ENCODE assay signal across 8 cellular contexts in the genomic region with DNA sequence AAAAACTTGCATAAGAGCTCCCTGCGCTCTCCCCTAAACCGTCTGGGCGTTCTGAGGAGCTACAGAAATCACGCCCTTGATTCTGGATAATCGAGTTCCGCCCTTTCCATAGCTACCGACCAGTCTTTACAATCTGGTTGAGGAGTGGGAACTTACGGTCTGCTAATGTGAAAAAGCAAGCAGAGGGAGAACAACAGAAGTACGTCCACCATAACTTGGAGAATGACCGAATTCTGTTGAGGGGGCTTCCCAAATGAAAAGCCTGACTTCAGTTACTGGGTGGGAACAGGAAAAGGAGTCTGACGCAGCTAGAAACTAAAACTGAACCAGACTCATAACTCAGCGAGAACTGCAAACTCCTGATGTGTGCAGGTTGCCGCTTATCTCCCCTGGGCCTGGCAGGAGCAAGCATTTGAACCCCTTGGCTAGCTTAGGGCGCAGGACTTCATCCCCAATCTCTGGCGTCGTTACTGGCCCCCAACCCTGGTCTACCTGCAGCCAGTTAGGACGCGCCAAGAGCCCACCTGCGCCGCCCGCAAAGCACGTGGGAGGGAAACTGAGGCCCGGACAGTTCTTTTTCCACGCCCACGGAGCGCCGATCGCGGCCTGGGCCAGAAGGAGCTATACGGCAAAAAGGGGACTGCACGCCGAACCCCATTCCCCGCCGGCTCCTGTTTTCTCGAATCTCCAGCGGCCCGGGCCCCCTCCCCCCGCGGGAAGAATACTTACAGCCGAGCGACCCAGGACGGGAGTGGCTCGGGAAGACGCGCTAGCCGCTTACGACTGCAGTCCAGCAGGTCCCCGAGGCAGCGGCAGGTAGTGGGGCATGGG. TPM values are rescaled to one million over a fixed set of nuclear protein-coding genes. Genes with fewer than 3 reads are reported as not detected.
DNase-seq lines count a peak whose midpoint lies in the region; ATAC-seq and TF ChIP-seq lines count a peak whose summit lies in the region.

No MANE protein-coding gene starts in this region.

- DNase-seq in NCI-H1417 (lab: John Stamatoyannopoulos, UW) (peak; percentile 74 to 88 (median 88)), NCI-H1417 treated with DMSO at 0.1 percent for 48 hours (lab: John Stamatoyannopoulos, UW) (no peak), right atrium auricular region (ENCODE audit: low spot score) (no peak), retinal pigment epithelial cell (ENCODE audit: low read depth) (no peak), Kasumi-1 (lab: John Stamatoyannopoulos, UW) (no peak)
- DNase-seq in activated T-helper 1 cell treated with anti-CD3 and anti-CD28 coated beads, Interleukin-12 subunit alpha, Interleukin-12 subunit beta, Interleukin-2, Interleukin-4 antibody, amounts not matched to agents 30 ng/mL and 10 ng/mL and 1 ng/mL, durations not matched to agents 14 hours and 24 hours and 36 hours (ENCODE audit: low spot score), result no peak

- ATAC-seq in HG03575 (IDR thresholded peaks at IDR 0.05; ENCODE audit: extremely low read depth, insufficient number of reproducible peaks, low FRiP score, unreplicated experiment) (peak; percentile 8), HG02970 (IDR thresholded peaks at IDR 0.05; ENCODE audit: low FRiP score, unreplicated experiment) (no peak)

- H3K27ac Mint-ChIP-seq in activated T-helper 1 cell treated with anti-CD3 and anti-CD28 coated beads, Interleukin-12 subunit alpha, Interleukin-12 subunit beta, Interleukin-2, Interleukin-4 antibody, amounts not matched to agents 30 ng/mL and 10 ng/mL and 1 ng/mL, durations not matched to agents 14 hours and 24 hours and 36 hours, result no peak overlapping the region

- no peaks in the 10 kb centered on the region for H3K27me3 ChIP-seq in right atrium auricular region

- H3K36me3 Mint-ChIP-seq in activated T-helper 1 cell treated with anti-CD3 and anti-CD28 coated beads, Interleukin-12 subunit alpha, Interleukin-12 subunit beta, Interleukin-2, Interleukin-4 antibody, amounts not matched to agents 30 ng/mL and 10 ng/mL and 1 ng/mL, durations not matched to agents 14 hours and 24 hours and 36 hours (ENCODE audit: low read depth), result no peaks in the 10 kb centered on the region

- H3K4me3 ChIP-seq in right atrium auricular region (peak overlapping the region; percentile 88 to 89), retinal pigment epithelial cell (ENCODE audit: low read length) (peak overlapping the region; percentile 84)

- H3K4me1 Mint-ChIP-seq in activated T-helper 1 cell treated with anti-CD3 and anti-CD28 coated beads, Interleukin-12 subunit alpha, Interleukin-12 subunit beta, Interleukin-2, Interleukin-4 antibody, amounts not matched to agents 30 ng/mL and 10 ng/mL and 1 ng/mL, durations not matched to agents 14 hours and 24 hours and 36 hours (ENCODE audit: low read depth), result peaks cover 5% of the 10 kb centered on the region

- TF ChIP-seq CTCF in right atrium auricular region (IDR thresholded peaks at IDR 0.05), result no peak
- no peak for TF ChIP-seq CTCF in retinal pigment epithelial cell (conservative IDR thresholded peaks at IDR 0.05; ENCODE audit: low read depth, low read length)

- peaks cover 4% of the 10 kb centered on the region for H3K9me3 Mint-ChIP-seq in activated T-helper 1 cell treated with anti-CD3 and anti-CD28 coated beads, Interleukin-12 subunit alpha, Interleukin-12 subunit beta, Interleukin-2, Interleukin-4 antibody, amounts not matched to agents 30 ng/mL and 10 ng/mL and 1 ng/mL, durations not matched to agents 14 hours and 24 hours and 36 hours

- peaks cover 0 to 30% of the 10 kb centered on the region in 2 donors for H3K4me1 ChIP-seq in right atrium auricular region

- intact Hi-C loops in activated T-helper 1 cell treated with anti-CD3 and anti-CD28 coated beads, Interleukin-12 subunit alpha, Interleukin-12 subunit beta, Interleukin-2, Interleukin-4 antibody, amounts not matched to agents 30 ng/mL and 10 ng/mL and 1 ng/mL, durations not matched to agents 14 hours and 24 hours and 36 hours (cut with micrococcal nuclease), result no loop called here

- peak overlapping the region; percentile 7 for H3K4me3 Mint-ChIP-seq in activated T-helper 1 cell treated with anti-CD3 and anti-CD28 coated beads, Interleukin-12 subunit alpha, Interleukin-12 subunit beta, Interleukin-2, Interleukin-4 antibody, amounts not matched to agents 30 ng/mL and 10 ng/mL and 1 ng/mL, durations not matched to agents 14 hours and 24 hours and 36 hours

- H3K27me3 Mint-ChIP-seq in activated T-helper 1 cell treated with anti-CD3 and anti-CD28 coated beads, Interleukin-12 subunit alpha, Interleukin-12 subunit beta, Interleukin-2, Interleukin-4 antibody, amounts not matched to agents 30 ng/mL and 10 ng/mL and 1 ng/mL, durations not matched to agents 14 hours and 24 hours and 36 hours (ENCODE audit: insufficient read depth), result peaks cover 32% of the 10 kb centered on the region

- H3K27ac ChIP-seq in right atrium auricular region, result peak overlapping the region; percentile 90 to 95

- no peaks in the 10 kb centered on the region for H3K36me3 ChIP-seq in right atrium auricular region

- H3K9me3 ChIP-seq in right atrium auricular region, result no peaks in the 10 kb centered on the region

RNA-seq across cellular contexts. Expression of a gene that starts 0.8 kb away (rescaled TPM):
- not detected in 2 replicates for total RNA-seq in activated T-helper 1 cell treated with anti-CD3 and anti-CD28 coated beads, Interleukin-12 subunit alpha, Interleukin-12 subunit beta, Interleukin-2, Interleukin-4 antibody, amounts not matched to agents 30 ng/mL and 10 ng/mL and 1 ng/mL, durations not matched to agents 14 hours and 24 hours and 36 hours
- total RNA-seq in right atrium auricular region, result 10 to 100 TPM in 1 of 2 donors, 1 to 10 TPM in 1; 7.3 to 14.6 TPM

Comparison
In these comparisons a context has a peak if more than half of its experiments do, and no peak if none do; other contexts are left out.
1. DNase-seq: peak in NCI-H1417 (3 of 3); none in NCI-H1417 treated with DMSO at 0.1 percent for 48 hours (single experiment), activated T-helper 1 cell treated with anti-CD3 and anti-CD28 coated beads, Interleukin-12 subunit alpha, Interleukin-12 subunit beta, Interleukin-2, Interleukin-4 antibody, amounts not matched to agents 30 ng/mL and 10 ng/mL and 1 ng/mL, durations not matched to agents 14 hours and 24 hours and 36 hours (single experiment), right atrium auricular region (single experiment), retinal pigment epithelial cell (single experiment) and Kasumi-1 (0 of 2).